In the genomic region with DNA sequence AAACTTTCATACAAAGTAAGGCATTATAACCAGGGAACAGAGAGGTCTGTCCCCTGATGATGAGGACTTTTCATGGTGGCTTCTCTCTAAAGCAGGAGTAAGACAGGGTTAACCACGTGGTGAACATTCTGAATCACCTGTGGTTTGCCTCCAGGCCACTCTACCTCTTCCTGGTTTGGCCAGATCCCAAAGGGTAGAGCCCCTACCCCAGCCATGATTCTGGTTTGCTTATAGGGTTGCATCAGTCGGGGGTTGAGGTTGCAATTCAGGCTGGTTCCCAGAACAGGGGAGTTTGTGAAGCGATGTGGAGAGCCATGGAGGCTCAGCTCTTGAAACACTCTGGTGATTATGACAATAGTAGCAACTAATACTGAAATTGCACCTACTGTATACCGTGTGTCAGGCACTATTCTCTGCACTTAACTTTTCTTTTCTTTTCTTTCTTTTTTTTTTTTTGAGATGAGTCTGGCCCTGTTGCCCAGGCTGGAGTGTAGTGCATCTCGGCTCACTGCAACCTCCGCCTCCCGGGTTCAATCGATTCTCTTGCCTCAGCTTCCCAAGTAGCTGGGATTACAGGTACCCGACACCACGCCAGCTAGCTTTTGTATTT, we compare ENCODE assay signal across 10 cellular contexts.
DNase-seq lines count a peak whose midpoint lies in the region; ATAC-seq lines count a peak whose summit lies in the region.
"Had no signal": no experiment of that assay in that cellular context is flagged by ENCODE, and none has a peak within 500 bp of the region (broad histone marks: within the 10 kb centered on the region; RNA-seq: fewer than 3 reads in every experiment).

No MANE protein-coding gene starts in this region.

- peak overlapping the region; percentile 53 for H3K4me3 Mint-ChIP-seq in stimulated activated naive CD8-positive, alpha-beta T cell treated with anti-CD3 and anti-CD28 coated beads, Interleukin-15, Interleukin-2, amounts not matched to agents 100 ng/mL and 50 ng/mL, for 24 hours

- H3K9me3 Mint-ChIP-seq in stimulated activated naive CD8-positive, alpha-beta T cell treated with anti-CD3 and anti-CD28 coated beads, Interleukin-15, Interleukin-2, amounts not matched to agents 100 ng/mL and 50 ng/mL, for 24 hours = no peaks in the 10 kb centered on the region

- peak; percentile 38 to 45 (median 39) for DNase-seq in stimulated activated CD4-positive, alpha-beta T cell treated with anti-CD3 and anti-CD28 coated beads, Interleukin-12 subunit alpha, Interleukin-12 subunit beta, amount 100 ng/mL, for 48 hours (ENCODE audit: low read depth in 2 of 3, low spot score in 1 of 3)
- DNase-seq in stimulated activated CD4-positive, alpha-beta T cell treated with anti-CD3 and anti-CD28 coated beads, Interleukin-4, amount 100 ng/mL, for 1 hour = no peak
- peak; percentile 70 to 73 for DNase-seq in activated T-cell treated with anti-CD3 and anti-CD28 coated beads, Interleukin-2, amount 50 U/mL, for 48 hours
- no peak for DNase-seq in NCI-H128 (lab: John Stamatoyannopoulos, UW; ENCODE audit: unreplicated experiment)
- DNase-seq: dermis blood vessel endothelial cell, NCI-H774 had no signal

- H3K27me3 Mint-ChIP-seq in stimulated activated naive CD8-positive, alpha-beta T cell treated with anti-CD3 and anti-CD28 coated beads, Interleukin-15, Interleukin-2, amounts not matched to agents 100 ng/mL and 50 ng/mL, for 24 hours = no peaks in the 10 kb centered on the region

- ATAC-seq in HG03432 (IDR thresholded peaks at IDR 0.05; ENCODE audit: unreplicated experiment) = peak; percentile 40
- ATAC-seq in GM19351 (IDR thresholded peaks at IDR 0.05; ENCODE audit: unreplicated experiment) = no peak
- ATAC-seq in HG03354 (IDR thresholded peaks at IDR 0.05; ENCODE audit: poor library complexity, severe bottlenecking, unreplicated experiment) = no peak

- peaks cover 63% of the 10 kb centered on the region for H3K4me1 Mint-ChIP-seq in stimulated activated naive CD8-positive, alpha-beta T cell treated with anti-CD3 and anti-CD28 coated beads, Interleukin-15, Interleukin-2, amounts not matched to agents 100 ng/mL and 50 ng/mL, for 24 hours (ENCODE audit: low read depth)

- peak overlapping the region; percentile 77 for H3K27ac Mint-ChIP-seq in stimulated activated naive CD8-positive, alpha-beta T cell treated with anti-CD3 and anti-CD28 coated beads, Interleukin-15, Interleukin-2, amounts not matched to agents 100 ng/mL and 50 ng/mL, for 24 hours

- H3K36me3 Mint-ChIP-seq in stimulated activated naive CD8-positive, alpha-beta T cell treated with anti-CD3 and anti-CD28 coated beads, Interleukin-15, Interleukin-2, amounts not matched to agents 100 ng/mL and 50 ng/mL, for 24 hours (ENCODE audit: low read depth) = peaks cover 3% of the 10 kb centered on the region

Comparison
In these comparisons a context has a peak if more than half of its experiments do, and no peak if none do; other contexts are left out.
1. DNase-seq: peak in stimulated activated CD4-positive, alpha-beta T cell treated with anti-CD3 and anti-CD28 coated beads, Interleukin-12 subunit alpha, Interleukin-12 subunit beta, amount 100 ng/mL, for 48 hours (3 of 3) and activated T-cell treated with anti-CD3 and anti-CD28 coated beads, Interleukin-2, amount 50 U/mL, for 48 hours (2 of 2); none in stimulated activated CD4-positive, alpha-beta T cell treated with anti-CD3 and anti-CD28 coated beads, Interleukin-4, amount 100 ng/mL, for 1 hour (single experiment) and NCI-H128 (single experiment).